ENCODE assay signal across 18 cellular contexts in genomic region chr1:236223273-236223672, GRCh38. TPM values are rescaled to one million over a fixed set of nuclear protein-coding genes. Genes with fewer than 3 reads are reported as not detected.
DNase-seq lines count a peak whose midpoint lies in the region; ATAC-seq, FAIRE-seq and TF ChIP-seq lines count a peak whose summit lies in the region.
"Had no signal": no experiment of that assay in that cellular context is flagged by ENCODE, and none has a peak within 500 bp of the region (broad histone marks: within the 10 kb centered on the region; RNA-seq: fewer than 3 reads in every experiment).

No MANE protein-coding gene starts in this region.

- no peaks in the 10 kb centered on the region for H3K79me2 ChIP-seq in HepG2 (ENCODE audit: insufficient read depth, low read length)

- no peak overlapping the region for H3K4me2 ChIP-seq in HepG2 (ENCODE audit: low read depth, low read length)
- H3K4me2 ChIP-seq: GM23338 had no signal

- H3K27ac Mint-ChIP-seq in WTC11 = 0 out of 2 replicates have a peak overlapping the region, but pooled peaks have one; percentile 11
- H3K27ac Mint-ChIP-seq: B cell, GM23338 had no signal

- no peak overlapping the region for H2AFZ ChIP-seq in HepG2 (ENCODE audit: low read length)
- H2AFZ ChIP-seq: GM23338 had no signal

- POLR2A ChIA-PET in HepG2 (lab: Yijun Ruan, JAX) (no interaction called here), WTC11 (lab: Charles Lee) (no interaction called here)

- H3K27ac ChIP-seq in right lobe of liver (no peak overlapping the region), HepG2 (ENCODE audit: extremely low read length, insufficient read depth, low read length) (no peak overlapping the region)

- no TSS peak for BruUV-seq in HepG2 (replicated peaks; lab: Mats Ljungman, UMichigan)

- no peak for FAIRE-seq in HepG2 (lab: Jason Lieb, UNC)
- FAIRE-seq: G401.6, HTR-8/SVneo had no signal

- TF ChIP-seq CTCF in right lobe of liver (IDR thresholded peaks at IDR 0.05) (no peak), HepG2 (CRISPR knock-in tag; IDR thresholded peaks at IDR 0.05) (no peak), WTC11 (IDR thresholded peaks at IDR 0.05) (no peak)

- no peaks in the 10 kb centered on the region for H4K20me1 ChIP-seq in HepG2 (ENCODE audit: insufficient read depth, low read length)

- H3K9me3 Mint-ChIP-seq in WTC11 = no peaks in the 10 kb centered on the region
- H3K9me3 Mint-ChIP-seq: CD4-positive, alpha-beta memory T cell; GM23338; H9 had no signal

- H3K4me3 ChIP-seq in right lobe of liver = no peak overlapping the region
- no peak overlapping the region for H3K4me3 ChIP-seq in HepG2 (replicated peaks in 1 of 3; ENCODE audit: insufficient read depth in 1 of 3, low read depth in 2 of 3, low read length in 3 of 3)
- H3K4me3 ChIP-seq: GM23338 had no signal

- H3K9ac ChIP-seq in HepG2 (ENCODE audit: insufficient read depth, low read depth, low read length) = no peak overlapping the region

- no peaks in the 10 kb centered on the region for H3K27me3 ChIP-seq in right lobe of liver
- H3K27me3 ChIP-seq in HepG2 (ENCODE audit: control insufficient read depth in 1 of 2, insufficient read depth in 2 of 2, low read length in 2 of 2) = no peaks in the 10 kb centered on the region

- H3K36me3 ChIP-seq in right lobe of liver = peaks cover 0 to 7% (median 0%) of the 10 kb centered on the region in 4 donors
- H3K36me3 ChIP-seq in HepG2 (replicated peaks in 1 of 2; ENCODE audit: control insufficient read depth in 1 of 2, insufficient read depth in 2 of 2, low read length in 2 of 2) = no peaks in the 10 kb centered on the region

- no peak for TF ChIP-seq POLR2A in right lobe of liver (IDR thresholded peaks at IDR 0.05)
- TF ChIP-seq POLR2A in HepG2 (IDR thresholded peaks at IDR 0.05; ENCODE audit: insufficient read depth in 1 of 2, low read depth in 2 of 2, low read length in 2 of 2) = no peak

- in situ Hi-C loops in HepG2 (cut with HindIII; ENCODE audit: extremely low pct_ligation_motif_present, low pct_unique_long_range_greater_than_20kb) = no loop called here

- H3K4me3 Mint-ChIP-seq in WTC11 = no peak overlapping the region
- H3K4me3 Mint-ChIP-seq: B cell; CD4-positive, alpha-beta memory T cell; GM23338; H9 had no signal

- H3K4me1 Mint-ChIP-seq in WTC11 = no peaks in the 10 kb centered on the region
- H3K4me1 Mint-ChIP-seq: B cell; CD4-positive, alpha-beta memory T cell; GM23338; H9 had no signal

- no peak for TF ChIP-seq RAD21 in HepG2 (CRISPR knock-in tag; IDR thresholded peaks at IDR 0.05)

- intact Hi-C loops in right lobe of liver (cut with DNase I) (no loop called here), HepG2 (cut with micrococcal nuclease; ENCODE audit: unreplicated experiment) (no loop called here)

- 39% methylated on average over 2 of the region's 2 CpGs for WGBS in right lobe of liver (ENCODE audit: insufficient coverage, low coverage, low lambda C conversion rate, missing lambda C conversion rate)
- WGBS in HepG2 (ENCODE audit: low lambda C conversion rate) = 97% methylated on average over 2 of the region's 2 CpGs

- H3K36me3 Mint-ChIP-seq in WTC11 = no peaks in the 10 kb centered on the region

- TF ChIP-seq EP300 in HepG2 (IDR thresholded peaks at IDR 0.05; ENCODE audit: low read depth in 2 of 2, low read length in 2 of 2) (no peak), HepG2 (CRISPR knock-in tag; IDR thresholded peaks at IDR 0.05; ENCODE audit: borderline replicate concordance) (no peak)

- peak; percentile 64 to 84 (median 72) for ATAC-seq in right lobe of liver
- no peak for ATAC-seq in HepG2
- ATAC-seq in WTC11 = no peak
- no peak for ATAC-seq in GM18907 (IDR thresholded peaks at IDR 0.05; ENCODE audit: unreplicated experiment)
- ATAC-seq: GM23338 had no signal

- DNase-seq in right lobe of liver (peak in 1 of 3 donors; percentile 46), HepG2 (ENCODE audit: low spot score) (no peak), NOMO-1 treated with DMSO at 0.1 percent for 48 hours (lab: John Stamatoyannopoulos, UW; ENCODE audit: unreplicated experiment) (peak; percentile 53), WTC11 (ENCODE audit: low spot score) (no peak), AG20443 (ENCODE audit: low spot score) (no peak), foreskin melanocyte (no peak), NCI-H2107 (lab: John Stamatoyannopoulos, UW) (no peak)
- DNase-seq: ACHN; C1 segment of cervical spinal cord; CD4-positive, alpha-beta memory T cell; DMS79 treated with DMSO at 0.1 percent for 48 hours; EL; H9 had no signal

- H3K4me1 ChIP-seq in right lobe of liver (peaks cover 0 to 6% (median 0%) of the 10 kb centered on the region in 4 donors), HepG2 (ENCODE audit: insufficient read depth, low read length) (no peaks in the 10 kb centered on the region)

- CTCF ChIA-PET in HepG2 (lab: Yijun Ruan, JAX; ENCODE audit: low intra/inter-chr PET ratio, low total read pairs) = no interaction called here
- CTCF ChIA-PET in WTC11 (lab: Charles Lee) = no interaction called here

- no peaks in the 10 kb centered on the region for H3K27me3 Mint-ChIP-seq in WTC11 (ENCODE audit: low read depth)
- H3K27me3 Mint-ChIP-seq: B cell; CD4-positive, alpha-beta memory T cell had no signal

- H3K9me3 ChIP-seq in right lobe of liver = no peaks in the 10 kb centered on the region
- no peaks in the 10 kb centered on the region for H3K9me3 ChIP-seq in HepG2 (ENCODE audit: low read length)

TF ChIP-seq in HepG2, 621 proteins besides CTCF, POLR2A, EP300 and RAD21 (continues in another document):
- TF ChIP-seq, protein P1, sequence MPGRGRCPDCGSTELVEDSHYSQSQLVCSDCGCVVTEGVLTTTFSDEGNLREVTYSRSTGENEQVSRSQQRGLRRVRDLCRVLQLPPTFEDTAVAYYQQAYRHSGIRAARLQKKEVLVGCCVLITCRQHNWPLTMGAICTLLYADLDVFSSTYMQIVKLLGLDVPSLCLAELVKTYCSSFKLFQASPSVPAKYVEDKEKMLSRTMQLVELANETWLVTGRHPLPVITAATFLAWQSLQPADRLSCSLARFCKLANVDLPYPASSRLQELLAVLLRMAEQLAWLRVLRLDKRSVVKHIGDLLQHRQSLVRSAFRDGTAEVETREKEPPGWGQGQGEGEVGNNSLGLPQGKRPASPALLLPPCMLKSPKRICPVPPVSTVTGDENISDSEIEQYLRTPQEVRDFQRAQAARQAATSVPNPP (CRISPR knock-in tag; IDR thresholded peaks at IDR 0.05) = no peak

TF ChIP-seq in WTC11, 78 proteins besides CTCF, POLR2A, EP300 and RAD21 (continues in another document):
- no peak for TF ChIP-seq CDX4 (CRISPR knock-in tag; IDR thresholded peaks at IDR 0.05; ENCODE audit: borderline replicate concordance)

RNA-seq across cellular contexts. Expression of gene ERO1B, which starts 58.5 kb away (rescaled TPM):
- total RNA-seq in right lobe of liver (10 to 100 TPM in 5 of 6 experiments, 1 to 10 TPM in 1; 8.0 to 22.5 (median 17.1) TPM), HepG2 (2016; rRNA removed; fragmentation: Illumina TruSeq; extraction: Trizol) (0.86 and 1.6 TPM in 2 replicates), WTC11 (2021) (3.2 to 4.7 TPM (median 4.4 TPM) in 3 replicates)
- total RNA-seq in HepG2 (2016; cell fraction: cytosol; rRNA removed; fragmentation: Illumina TruSeq; extraction: Trizol; ENCODE audit: low read depth) = 0.09 and 0.10 TPM in 2 replicates
- total RNA-seq in HepG2 (2016; cell fraction: insoluble cytoplasmic fraction; rRNA removed; fragmentation: Illumina TruSeq; extraction: Trizol) = 1.1 and 1.6 TPM in 2 replicates
- 0.31 and 0.96 TPM in 2 replicates for total RNA-seq in HepG2 (2016; cell fraction: membrane; rRNA removed; fragmentation: Illumina TruSeq; extraction: Trizol)
- 2.3 and 2.4 TPM in 2 replicates for total RNA-seq in HepG2 (2016; cell fraction: nucleus; rRNA removed; fragmentation: Illumina TruSeq; extraction: Trizol)
- 1.9 and 2.1 TPM in 2 replicates for polyA plus RNA-seq in HepG2 (2011; rRNA removed)
- 0.56 and 1.4 TPM in 2 replicates for polyA plus RNA-seq in HepG2 (2011; cell fraction: cytosol; rRNA removed)
- 1.2 and 1.8 TPM in 2 replicates for polyA plus RNA-seq in HepG2 (2011; cell fraction: nucleus; rRNA removed)
- polyA plus RNA-seq in HepG2 (2012) = 3.9 and 5.0 TPM in 2 replicates
- polyA plus RNA-seq in HepG2 (2016; cell fraction: cytosol; fragmentation: Illumina TruSeq; extraction: Trizol; ENCODE audit: low read depth) = 0.08 and 0.12 TPM in 2 replicates
- polyA plus RNA-seq in HepG2 (2016; cell fraction: insoluble cytoplasmic fraction; fragmentation: Illumina TruSeq; extraction: Trizol; ENCODE audit: low read depth) = 0.70 and 0.93 TPM in 2 replicates
- polyA plus RNA-seq in HepG2 (2016; cell fraction: membrane; fragmentation: Illumina TruSeq; extraction: Trizol; ENCODE audit: low read depth) = 0.16 and 0.22 TPM in 2 replicates
- 3.3 and 4.7 TPM in 2 replicates for polyA plus RNA-seq in HepG2 (2016; cell fraction: nucleus; fragmentation: Illumina TruSeq; extraction: Trizol; ENCODE audit: insufficient read depth, low read depth)
- 0.51 and 0.78 TPM in 2 replicates for polyA minus RNA-seq in HepG2 (2011; rRNA and poly(A)+ RNA removed; ENCODE audit: low replicate concordance)
- polyA minus RNA-seq in HepG2 (2011; cell fraction: cytosol; rRNA and poly(A)+ RNA removed) = 2.4 and 3.9 TPM in 2 replicates
- polyA minus RNA-seq in HepG2 (2011; cell fraction: nucleus; rRNA and poly(A)+ RNA removed) = 4.4 and 4.7 TPM in 2 replicates

Comparison
In these comparisons a context has a peak if more than half of its experiments do, and no peak if none do; other contexts are left out.
1. ATAC-seq: peak in right lobe of liver (4 of 4); none in HepG2 (single experiment), WTC11 (single experiment) and GM18907 (single experiment).